ENCODE assay signal across 8 cellular contexts in the genomic region with DNA sequence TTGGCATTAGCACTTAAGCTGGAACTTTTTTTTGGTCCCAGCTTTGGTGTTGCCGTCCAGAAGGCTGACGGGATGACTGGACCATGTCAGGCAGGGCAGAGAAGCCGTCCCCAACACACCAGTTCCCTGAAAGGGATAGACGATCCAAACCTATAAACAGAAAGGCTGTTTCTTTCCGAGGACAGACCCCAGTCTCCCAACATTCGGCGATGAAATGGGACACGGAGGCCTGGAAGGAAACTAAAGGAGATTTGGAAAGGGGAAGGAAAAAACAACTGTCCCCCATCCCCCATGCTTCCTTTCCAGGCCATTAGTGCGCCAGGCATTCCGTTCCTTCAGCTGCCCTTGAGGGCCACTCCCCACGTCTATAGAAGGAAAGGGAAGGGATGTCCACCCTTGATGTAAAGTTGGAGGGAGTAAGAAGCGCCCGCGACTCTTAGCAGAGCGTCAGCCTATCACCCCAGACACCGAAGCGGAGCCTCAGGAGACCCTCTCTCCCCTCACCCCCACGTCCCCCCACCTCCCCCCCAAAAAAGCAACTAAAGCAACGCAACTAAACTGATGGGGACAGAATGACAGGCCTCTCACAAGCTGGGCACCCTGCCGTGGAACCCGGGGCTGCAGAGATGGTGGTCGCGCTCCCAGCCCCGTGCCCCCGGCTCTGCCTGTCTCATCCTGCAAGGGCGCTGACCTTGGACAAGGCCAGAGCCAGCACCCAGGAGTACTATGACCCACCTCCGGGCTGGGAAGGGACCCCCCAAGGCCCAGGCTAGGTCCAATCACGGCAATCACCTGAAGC. TPM values are rescaled to one million over a fixed set of nuclear protein-coding genes. Genes with fewer than 3 reads are reported as not detected.
DNase-seq lines count a peak whose midpoint lies in the region; FAIRE-seq lines count a peak whose summit lies in the region.

No MANE protein-coding gene starts in this region.

- H3K4me1 ChIP-seq in endocrine pancreas (ENCODE audit: control insufficient read depth, insufficient read depth, low read length), result no peaks in the 10 kb centered on the region

- H3K4me3 ChIP-seq in endocrine pancreas (ENCODE audit: control insufficient read depth, insufficient read depth, low read length), result peak overlapping the region; percentile 82

- no peaks in the 10 kb centered on the region for H3K27me3 ChIP-seq in endocrine pancreas (ENCODE audit: control insufficient read depth, insufficient read depth, low read length)

- no peaks in the 10 kb centered on the region for H3K9me3 ChIP-seq in endocrine pancreas (ENCODE audit: control insufficient read depth, low read length)

- no peak for FAIRE-seq in RCC 7860 (lab: Jason Lieb, UNC)

- DNase-seq in activated CD8-positive, alpha-beta memory T cell treated with anti-CD3 and anti-CD28 coated beads for 24 hours, result peak; percentile 56
- DNase-seq in activated CD8-positive, alpha-beta memory T cell treated with anti-CD3 and anti-CD28 coated beads, Interleukin-2, amount 50 U/mL, for 48 hours, result no peak
- peak; percentile 26 for DNase-seq in RCC 7860 (ENCODE audit: low spot score)
- DNase-seq in myocyte (ENCODE audit: low read depth), result peak; percentile 77
- DNase-seq in stimulated activated CD4-positive, alpha-beta T cell treated with anti-CD3 and anti-CD28 coated beads, Interleukin-4, amount 100 ng/mL, for 4 hours, result no peak
- DNase-seq in SHP77 (lab: John Stamatoyannopoulos, UW), result no peak
- no peak for DNase-seq in KG1 (lab: John Stamatoyannopoulos, UW)

- H3K36me3 ChIP-seq in endocrine pancreas (ENCODE audit: control insufficient read depth, insufficient read depth, low read length), result no peaks in the 10 kb centered on the region

- H3K9ac ChIP-seq in endocrine pancreas (ENCODE audit: control insufficient read depth, insufficient read depth, low read length), result peak overlapping the region; percentile 98

RNA-seq across cellular contexts. Expression of a gene that starts 0.6 kb away (rescaled TPM):
- 668 and 741 TPM in 2 replicates for total RNA-seq in myocyte
- polyA plus RNA-seq in myocyte (2012), result 165 TPM

RNA-seq across cellular contexts. Expression of a gene that starts 6.0 kb away (rescaled TPM):
- 0.19 TPM in 1 of 2 replicates, not detected in the other for total RNA-seq in myocyte
- 5.1 TPM for polyA plus RNA-seq in myocyte (2012)

Comparison
In these comparisons a context has a peak if more than half of its experiments do, and no peak if none do; other contexts are left out.
1. DNase-seq: peak in activated CD8-positive, alpha-beta memory T cell treated with anti-CD3 and anti-CD28 coated beads for 24 hours (single experiment), RCC 7860 (single experiment) and myocyte (single experiment); none in activated CD8-positive, alpha-beta memory T cell treated with anti-CD3 and anti-CD28 coated beads, Interleukin-2, amount 50 U/mL, for 48 hours (single experiment), stimulated activated CD4-positive, alpha-beta T cell treated with anti-CD3 and anti-CD28 coated beads, Interleukin-4, amount 100 ng/mL, for 4 hours (0 of 2), SHP77 (0 of 2) and KG1 (single experiment).